8 cellular contexts compared by ENCODE assay signal in genomic region chr10:124708922-124709520, GRCh38. TPM values are rescaled to one million over a fixed set of nuclear protein-coding genes. Genes with fewer than 3 reads are reported as not detected.
DNase-seq lines count a peak whose midpoint lies in the region; ATAC-seq lines count a peak whose summit lies in the region.

No MANE protein-coding gene starts in this region.

- 80% methylated on average over 11 of the region's 11 CpGs for WGBS in thymus

- H3K4me1 ChIP-seq in thymus (ENCODE audit: control insufficient read depth, insufficient read depth, low read length), result peaks cover 78% of the 10 kb centered on the region

- peak; percentile 21 for DNase-seq in NCI-H1092 treated with DMSO at 0.1 percent for 48 hours (lab: John Stamatoyannopoulos, UW)
- DNase-seq in NCI-H1092 (lab: John Stamatoyannopoulos, UW), result no peak
- peak; percentile 46 for DNase-seq in astrocyte of the hippocampus (ENCODE audit: low read depth, low spot score)
- DNase-seq in memory B cell (ENCODE audit: low spot score in 2 of 2), result no peak
- DNase-seq in stimulated activated CD4-positive, alpha-beta T cell treated with anti-CD3 and anti-CD28 coated beads, Interleukin-1b, Interleukin-23, amount 100 ng/mL, for 48 hours, result no peak
- no peak for DNase-seq in pons (ENCODE audit: low spot score)
- no peak for DNase-seq in RKO (ENCODE audit: low spot score)

- no peaks in the 10 kb centered on the region for H3K9me3 Mint-ChIP-seq in memory B cell

- no peak overlapping the region for H3K4me3 ChIP-seq in thymus (ENCODE audit: low read length)

- no peaks in the 10 kb centered on the region for H3K9me3 ChIP-seq in thymus (ENCODE audit: control insufficient read depth)

- peaks cover 35% of the 10 kb centered on the region for H3K36me3 ChIP-seq in thymus (ENCODE audit: control insufficient read depth, insufficient read depth)

- peak overlapping the region; percentile 88 for H3K27ac Mint-ChIP-seq in memory B cell

- no peaks in the 10 kb centered on the region for H3K27me3 Mint-ChIP-seq in memory B cell

- H3K4me1 Mint-ChIP-seq in memory B cell, result peaks cover 66% of the 10 kb centered on the region

- H3K27ac ChIP-seq in thymus (ENCODE audit: low read depth), result peak overlapping the region; percentile 8

- H3K36me3 Mint-ChIP-seq in memory B cell, result peaks cover 22% of the 10 kb centered on the region

- H3K27me3 ChIP-seq in thymus (ENCODE audit: control insufficient read depth, insufficient read depth), result no peaks in the 10 kb centered on the region

- no peak overlapping the region for H3K4me3 Mint-ChIP-seq in memory B cell

- ATAC-seq in memory B cell (ENCODE audit: low read depth), result no peak

RNA-seq across cellular contexts. Expression of gene FAM53B, which starts 35.2 kb away (rescaled TPM):
- polyA plus RNA-seq in thymus, result 46.2 TPM

Comparison
In these comparisons a context has a peak if more than half of its experiments do, and no peak if none do; other contexts are left out.
1. DNase-seq: peak in NCI-H1092 treated with DMSO at 0.1 percent for 48 hours (single experiment) and astrocyte of the hippocampus (single experiment); none in NCI-H1092 (single experiment), memory B cell (0 of 2), stimulated activated CD4-positive, alpha-beta T cell treated with anti-CD3 and anti-CD28 coated beads, Interleukin-1b, Interleukin-23, amount 100 ng/mL, for 48 hours (single experiment), pons (single experiment) and RKO (single experiment).